In the genomic region with DNA sequence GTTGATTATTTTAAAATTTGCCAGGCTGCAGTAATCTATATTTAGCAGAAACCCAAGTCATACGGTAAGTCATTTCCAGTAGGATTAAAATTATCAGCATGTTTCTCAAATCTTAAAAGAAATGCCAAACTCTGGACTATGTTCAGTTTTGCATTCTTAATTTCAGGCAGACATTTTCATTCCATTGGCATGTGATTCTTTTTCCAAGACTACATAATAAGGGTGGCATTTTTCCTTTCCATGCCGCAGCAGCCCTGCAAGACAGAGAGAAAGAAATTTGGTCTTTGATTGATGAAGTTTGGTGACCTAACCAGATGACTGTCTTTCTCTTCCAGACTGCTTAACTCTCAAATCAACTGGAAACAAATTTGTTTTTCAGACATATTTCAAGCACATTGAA, we compare ENCODE assay signal across 14 cellular contexts.
DNase-seq lines count a peak whose midpoint lies in the region; ATAC-seq and TF ChIP-seq lines count a peak whose summit lies in the region.
"Had no signal": no experiment of that assay in that cellular context is flagged by ENCODE, and none has a peak within 500 bp of the region (broad histone marks: within the 10 kb centered on the region; RNA-seq: fewer than 3 reads in every experiment).

No MANE protein-coding gene starts in this region.

- DNase-seq in heart right ventricle (no peak), Right ventricle myocardium superior (no peak), ascending aorta (ENCODE audit: low spot score in 2 of 2) (no peak), fibroblast of peridontal ligament (ENCODE audit: extremely low read depth) (peak; percentile 49), tibial artery (no peak), midbrain (lab: John Stamatoyannopoulos, UW) (no peak), AG08396 (ENCODE audit: low spot score) (no peak)
- DNase-seq: NCI-H1092, NCI-H146, NCI-H510A had no signal

- H3K27ac ChIP-seq in heart right ventricle (peak overlapping the region in 7 of 10 donors; percentile 4 to 65 (median 47)), ascending aorta (peak overlapping the region; percentile 73 to 76), tibial artery (peak overlapping the region; percentile 59 to 66)
- H3K27ac ChIP-seq: C4-2B had no signal

- H3K9me3 ChIP-seq in heart right ventricle: no peaks in the 10 kb centered on the region
- no peaks in the 10 kb centered on the region for H3K9me3 ChIP-seq in ascending aorta
- H3K9me3 ChIP-seq in tibial artery: no peaks in the 10 kb centered on the region
- H3K9me3 ChIP-seq: HAP-1 had no signal

- H3K36me3 ChIP-seq in heart right ventricle (no peaks in the 10 kb centered on the region), ascending aorta (no peaks in the 10 kb centered on the region), tibial artery (no peaks in the 10 kb centered on the region)
- H3K36me3 ChIP-seq: HAP-1 had no signal

- intact Hi-C loops in heart right ventricle (cut with DNase I): loop anchor here in 1 of 10 donors (10.0 kb wide), 1 partner anchor 61 kb away; no protein-coding TSS in a partner anchor
- intact Hi-C loops in Right ventricle myocardium superior (cut with DNase I): no loop called here
- intact Hi-C loops in ascending aorta (cut with DNase I): loop anchor here (10.0 kb wide), 2 partner anchors 49 to 159 kb away; no protein-coding TSS in a partner anchor
- intact Hi-C loops in tibial artery (cut with DNase I; ENCODE audit: low total_unique reads): no loop called here

- TF ChIP-seq CTCF in heart right ventricle (IDR thresholded peaks at IDR 0.05) (no peak), ascending aorta (IDR thresholded peaks at IDR 0.05) (no peak), tibial artery (IDR thresholded peaks at IDR 0.05) (no peak)

- ATAC-seq in heart right ventricle (no peak), Right ventricle myocardium superior (ENCODE audit: poor library complexity) (no peak), HG03108 (IDR thresholded peaks at IDR 0.05; ENCODE audit: unreplicated experiment) (no peak)
- ATAC-seq: Panc1 had no signal

- H3K27me3 ChIP-seq in heart right ventricle: no peaks in the 10 kb centered on the region
- no peaks in the 10 kb centered on the region for H3K27me3 ChIP-seq in ascending aorta
- no peaks in the 10 kb centered on the region for H3K27me3 ChIP-seq in tibial artery

- no peak overlapping the region for H3K4me3 ChIP-seq in heart right ventricle
- H3K4me3 ChIP-seq in ascending aorta: no peak overlapping the region
- H3K4me3 ChIP-seq in tibial artery: no peak overlapping the region
- H3K4me3 ChIP-seq: HAP-1 had no signal

- peaks cover 0 to 57% (median 26%) of the 10 kb centered on the region in 9 donors for H3K4me1 ChIP-seq in heart right ventricle
- H3K4me1 ChIP-seq in ascending aorta: peaks cover 3 to 33% of the 10 kb centered on the region in 2 donors
- peaks cover 0 to 63% (median 24%) of the 10 kb centered on the region in 4 donors for H3K4me1 ChIP-seq in tibial artery

- 56 to 57% methylated on average over 2 of the region's 2 CpGs for WGBS in heart right ventricle, 2 donors
